In the genomic region with DNA sequence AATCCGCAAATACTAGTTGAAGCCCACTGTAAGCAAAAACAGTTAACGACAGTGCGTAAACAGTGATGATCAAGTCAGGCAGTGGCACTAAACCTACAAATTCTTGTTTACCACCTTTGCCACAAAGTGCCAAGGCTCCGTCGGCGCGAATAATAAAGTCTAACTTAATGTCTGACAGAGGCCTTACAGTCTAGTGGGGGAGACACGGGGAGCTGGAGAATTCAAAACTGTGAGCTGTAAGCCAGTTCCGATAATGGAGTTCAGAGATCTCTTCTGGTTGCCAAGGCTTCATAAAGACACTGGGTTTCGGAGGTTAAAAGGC, we compare ENCODE assay signal across 8 cellular contexts. TPM values are rescaled to one million over a fixed set of nuclear protein-coding genes. Genes with fewer than 3 reads are reported as not detected.
DNase-seq lines count a peak whose midpoint lies in the region; ATAC-seq and TF ChIP-seq lines count a peak whose summit lies in the region.

No MANE protein-coding gene starts in this region.

- TF ChIP-seq POLR2A in heart left ventricle (IDR thresholded peaks at IDR 0.05), result no peak

- 64 to 67% (median 66%) methylated on average over 10 of the region's 10 CpGs for WGBS in heart left ventricle, 4 donors

- peaks cover 0 to 3% (median 0%) of the 10 kb centered on the region in 5 experiments for H3K9me3 Mint-ChIP-seq in brain

- H3K27me3 Mint-ChIP-seq in brain, result peaks cover 23% of the 10 kb centered on the region

- no peaks in the 10 kb centered on the region for H3K27me3 ChIP-seq in heart left ventricle
- no peaks in the 10 kb centered on the region for H3K27me3 ChIP-seq in right atrium auricular region
- H3K27me3 ChIP-seq in mucosa of stomach (ENCODE audit: control insufficient read depth, insufficient read depth, low read length), result no peaks in the 10 kb centered on the region
- H3K27me3 ChIP-seq in upper lobe of right lung, result no peaks in the 10 kb centered on the region

- DNase-seq in heart left ventricle (no peak), right atrium auricular region (ENCODE audit: low spot score) (no peak), upper lobe of right lung (no peak), left lobe of liver (ENCODE audit: low spot score) (no peak), GDM1 (lab: John Stamatoyannopoulos, UW) (no peak)

- H3K9me3 ChIP-seq in heart left ventricle, result no peaks in the 10 kb centered on the region
- no peaks in the 10 kb centered on the region for H3K9me3 ChIP-seq in right atrium auricular region
- H3K9me3 ChIP-seq in mucosa of stomach (ENCODE audit: control insufficient read depth, low read length), result no peaks in the 10 kb centered on the region
- H3K9me3 ChIP-seq in upper lobe of right lung, result no peaks in the 10 kb centered on the region

- H3K4me3 ChIP-seq in heart left ventricle (peak overlapping the region in 11 of 12 donors; percentile 66 to 99 (median 86)), right atrium auricular region (peak overlapping the region in 1 of 2 donors; percentile 90), mucosa of stomach (ENCODE audit: low read length) (peak overlapping the region; percentile 66), upper lobe of right lung (peak overlapping the region; percentile 80)

- H3K9ac ChIP-seq in mucosa of stomach (ENCODE audit: low read length), result no peak overlapping the region

- H3K4me1 ChIP-seq in heart left ventricle (peaks cover 0 to 32% (median 10%) of the 10 kb centered on the region in 12 donors), right atrium auricular region (peaks cover 0 to 20% of the 10 kb centered on the region in 2 donors), mucosa of stomach (ENCODE audit: control insufficient read depth, insufficient read depth, low read length) (peaks cover 14% of the 10 kb centered on the region), upper lobe of right lung (peaks cover 5% of the 10 kb centered on the region)

- ATAC-seq in heart left ventricle (no peak), upper lobe of right lung (no peak), left lobe of liver (no peak), HG03520 (IDR thresholded peaks at IDR 0.05; ENCODE audit: unreplicated experiment) (no peak)

- TF ChIP-seq CTCF in heart left ventricle (IDR thresholded peaks at IDR 0.05), result no peak
- no peak for TF ChIP-seq CTCF in right atrium auricular region (IDR thresholded peaks at IDR 0.05)
- TF ChIP-seq CTCF in brain (conservative IDR thresholded peaks at IDR 0.05), result no peak
- TF ChIP-seq CTCF in upper lobe of right lung (IDR thresholded peaks at IDR 0.05), result no peak

- H3K27ac ChIP-seq in heart left ventricle (peak overlapping the region in 4 of 12 donors; percentile 86 to 92 (median 90)), right atrium auricular region (no peak overlapping the region), upper lobe of right lung (no peak overlapping the region)

- peaks cover 45% of the 10 kb centered on the region for H3K4me1 Mint-ChIP-seq in brain

- H3K4me3 Mint-ChIP-seq in brain, result peak overlapping the region; percentile 91 to 100 (median 100)

- H3K27ac Mint-ChIP-seq in brain, result peak overlapping the region; percentile 89 to 98 (median 93)

- peaks cover 0 to 4% (median 0%) of the 10 kb centered on the region in 9 donors for H3K36me3 ChIP-seq in heart left ventricle
- no peaks in the 10 kb centered on the region for H3K36me3 ChIP-seq in right atrium auricular region
- no peaks in the 10 kb centered on the region for H3K36me3 ChIP-seq in mucosa of stomach (ENCODE audit: control insufficient read depth, insufficient read depth, low read length)
- H3K36me3 ChIP-seq in upper lobe of right lung, result no peaks in the 10 kb centered on the region

- H3K36me3 Mint-ChIP-seq in brain, result peaks cover 19% of the 10 kb centered on the region

- intact Hi-C loops in heart left ventricle (cut with DNase I), result loop anchor here in 4 of 10 donors (2.0 to 10.0 kb wide), 5 partner anchors 33 to 51 kb away; no protein-coding TSS in a partner anchor
- intact Hi-C loops in upper lobe of right lung (cut with DNase I), result no loop called here

RNA-seq across cellular contexts. Expression of gene EXOC6B, which starts 0.3 kb away (rescaled TPM):
- 100 to 1,000 TPM in 8 of 9 donors, 10 to 100 TPM in 1; 74.9 to 192 (median 153) TPM for total RNA-seq in heart left ventricle
- 10 to 100 TPM; 18.4 to 42.2 TPM for polyA plus RNA-seq in heart left ventricle
- total RNA-seq in right atrium auricular region, result 100 to 1,000 TPM in 1 of 2 donors, 10 to 100 TPM in 1; 80.5 to 111 TPM
- 14.0 TPM for polyA plus RNA-seq in brain (ENCODE audit: insufficient read depth, low read depth, low replicate concordance)
- 35.2 TPM for total RNA-seq in upper lobe of right lung
- 9.1 TPM for total RNA-seq in left lobe of liver
